8 cellular contexts compared by ENCODE assay signal in genomic region chr2:149017116-149017985, GRCh38. TPM values are rescaled to one million over a fixed set of nuclear protein-coding genes. Genes with fewer than 3 reads are reported as not detected.
DNase-seq lines count a peak whose midpoint lies in the region; ATAC-seq, FAIRE-seq and TF ChIP-seq lines count a peak whose summit lies in the region.

No MANE protein-coding gene starts in this region.

- 41% methylated on average over 14 of the region's 14 CpGs for WGBS in A549 (ENCODE audit: missing lambda C conversion rate)
- WGBS in upper lobe of left lung, 2 donors, result 48 to 49% methylated on average over 14 of the region's 14 CpGs

- TF ChIP-seq POLR2A in A549 (IDR thresholded peaks at IDR 0.05; ENCODE audit: low read length) (no peak), NB4 (IDR thresholded peaks at IDR 0.05; ENCODE audit: extremely low read depth, insufficient read length) (no peak), upper lobe of left lung (IDR thresholded peaks at IDR 0.05) (no peak)

- H3K4me1 ChIP-seq in A549, result no peaks in the 10 kb centered on the region
- peaks cover 6 to 26% (median 19%) of the 10 kb centered on the region in 4 donors for H3K4me1 ChIP-seq in upper lobe of left lung

- H3K27ac Mint-ChIP-seq in activated naive CD4-positive, alpha-beta T cell treated with anti-CD3 and anti-CD28 coated beads for 36 hours, result no peak overlapping the region

- intact Hi-C loops in activated naive CD4-positive, alpha-beta T cell treated with anti-CD3 and anti-CD28 coated beads for 36 hours (cut with micrococcal nuclease), result loop anchor here (1.0 to 5.0 kb wide), 2 partner anchors 295 to 544 kb away; no protein-coding TSS in a partner anchor

- CTCF ChIA-PET in A549 (lab: Yijun Ruan, JAX), result interaction anchor here (0.6 to 6.1 kb wide), 36 partner anchors 8 to 555 kb away, joined by 3 to 88 read pairs (median 4); partner anchors contain the start of gene LYPD6B
- CTCF ChIA-PET in activated naive CD4-positive, alpha-beta T cell treated with anti-CD3 and anti-CD28 coated beads for 36 hours (lab: Charles Lee), result interaction anchor here (0.6 to 3.8 kb wide), 29 partner anchors 9 to 546 kb away, joined by 3 to 36 read pairs (median 3); partner anchors contain the start of gene LYPD6B

- H3K36me3 ChIP-seq in upper lobe of left lung, result no peaks in the 10 kb centered on the region

- H3K4me1 Mint-ChIP-seq in activated naive CD4-positive, alpha-beta T cell treated with anti-CD3 and anti-CD28 coated beads for 36 hours (ENCODE audit: low read depth), result peaks cover 2% of the 10 kb centered on the region

- H3K9me3 ChIP-seq in A549 (no peaks in the 10 kb centered on the region), upper lobe of left lung (no peaks in the 10 kb centered on the region)

- H3K27ac ChIP-seq in A549, result no peak overlapping the region
- H3K27ac ChIP-seq in upper lobe of left lung, result no peak overlapping the region

- POLR2A ChIA-PET in A549 (lab: Yijun Ruan, JAX), result no interaction called here

- peaks cover 1% of the 10 kb centered on the region for H3K27me3 Mint-ChIP-seq in activated naive CD4-positive, alpha-beta T cell treated with anti-CD3 and anti-CD28 coated beads for 36 hours (ENCODE audit: low read depth)

- no peaks in the 10 kb centered on the region for H3K9me3 Mint-ChIP-seq in activated naive CD4-positive, alpha-beta T cell treated with anti-CD3 and anti-CD28 coated beads for 36 hours

- no peaks in the 10 kb centered on the region for H3K27me3 ChIP-seq in upper lobe of left lung

- peak; percentile 74 to 77 for TF ChIP-seq RAD21 in A549 (conservative IDR thresholded peaks at IDR 0.05 in 1 of 2, IDR thresholded peaks at IDR 0.05 in 1 of 2)

- no peak overlapping the region for H3K4me3 Mint-ChIP-seq in activated naive CD4-positive, alpha-beta T cell treated with anti-CD3 and anti-CD28 coated beads for 36 hours

- peak; percentile 49 to 68 for DNase-seq in A549 (ENCODE audit: low read depth in 1 of 2, low spot score in 1 of 2)
- DNase-seq in NB4 (ENCODE audit: low read depth), result peak; percentile 85
- DNase-seq in activated naive CD4-positive, alpha-beta T cell treated with anti-CD3 and anti-CD28 coated beads for 36 hours, result peak; percentile 88
- peak; percentile 64 for DNase-seq in glomerular endothelial cell (ENCODE audit: extremely low read depth, low read depth, low spot score)
- DNase-seq in pons (ENCODE audit: low spot score), result peak; percentile 79
- peak in 1 of 2 donors; percentile 76 for DNase-seq in upper lobe of left lung

- FAIRE-seq in A549 (lab: Jason Lieb, UNC), result no peak

- H3K36me3 Mint-ChIP-seq in activated naive CD4-positive, alpha-beta T cell treated with anti-CD3 and anti-CD28 coated beads for 36 hours (ENCODE audit: low read depth), result no peaks in the 10 kb centered on the region

- H3K4me2 ChIP-seq in A549, result no peak overlapping the region

- TF ChIP-seq CTCF in A549 (IDR thresholded peaks at IDR 0.05), result peak; percentile 89
- TF ChIP-seq CTCF in NB4 (IDR thresholded peaks at IDR 0.05; ENCODE audit: low read depth, low read length), result peak; percentile 91
- TF ChIP-seq CTCF in upper lobe of left lung (IDR thresholded peaks at IDR 0.05), result peak; percentile 59 to 86 (median 78)

- ATAC-seq in A549, result peak; percentile 84 to 94; a peak in 5 of 6 replicates
- ATAC-seq in GM18868 (IDR thresholded peaks at IDR 0.05; ENCODE audit: unreplicated experiment), result peak; percentile 9
- ATAC-seq in SK-N-SH treated with all-trans-retinoic acid at 6 μM for 48 hours, result peak; percentile 88
- ATAC-seq in upper lobe of left lung (ENCODE audit: low FRiP score in 2 of 2), result peak; percentile 69 to 78

- TF ChIP-seq EP300 in A549 (IDR thresholded peaks at IDR 0.05) (no peak), upper lobe of left lung (IDR thresholded peaks at IDR 0.05) (no peak)

- H3K4me3 ChIP-seq in A549, result no peak overlapping the region
- no peak overlapping the region for H3K4me3 ChIP-seq in NB4 (ENCODE audit: low read depth, low read length)
- no peak overlapping the region for H3K4me3 ChIP-seq in upper lobe of left lung

TF ChIP-seq in A549, 52 proteins besides CTCF, POLR2A, EP300 and RAD21:
- no peak for TF ChIP-seq CBX2 (IDR thresholded peaks at IDR 0.05; ENCODE audit: borderline replicate concordance, low read depth)
- peak; percentile 87 for TF ChIP-seq SMC3 (IDR thresholded peaks at IDR 0.05)

TF ChIP-seq in SK-N-SH treated with all-trans-retinoic acid at 6 μM for 48 hours, 23 proteins besides CTCF, POLR2A, EP300 and RAD21:
- TF ChIP-seq ZNF565 (CRISPR knock-in tag; conservative IDR thresholded peaks at IDR 0.05; ENCODE audit: low read depth) (no peak), ISL1 (CRISPR knock-in tag; IDR thresholded peaks at IDR 0.05) (peak; percentile 9; the same call in 1 of the 2 replicates)
TF ChIP-seq in SK-N-SH treated with all-trans-retinoic acid at 6 μM for 48 hours: peak in this region for 1.

RNA-seq across cellular contexts. Expression of gene LYPD6B, which starts 21.1 kb away (rescaled TPM):
- polyA plus RNA-seq in A549 (2011; rRNA removed) (not detected in 2 replicates), A549 (2017; fragmentation: RNase III; extraction: RNeasy Plus Mini Kit Qiagen cat#74134 plus additional on column Dnase treatment) (not detected in 3 replicates)
- polyA plus RNA-seq in A549 (2012; cell fraction: cytosol; rRNA removed), result 0.04 TPM in 1 of 2 replicates, not detected in the other
- polyA plus RNA-seq in A549 (2012; cell fraction: nucleus; rRNA removed), result not detected in 2 replicates
- polyA minus RNA-seq in A549 (2011; rRNA and poly(A)+ RNA removed), result not detected in 2 replicates
- not detected for total RNA-seq in activated naive CD4-positive, alpha-beta T cell treated with anti-CD3 and anti-CD28 coated beads for 36 hours
- total RNA-seq in glomerular endothelial cell (0.53 and 1.3 TPM in 2 replicates), upper lobe of left lung (1 to 10 TPM in 2 of 6 donors, under 1 TPM in 2, not detected in 2; 0.43 to 6.7 (median 1.1) TPM)

Comparison
In these comparisons a context has a peak if more than half of its experiments do, and no peak if none do; other contexts are left out.
1. ATAC-seq: peak in every context shown above with its lines; median percentile 89 in A549; 88 in SK-N-SH treated with all-trans-retinoic acid at 6 μM for 48 hours; 74 in upper lobe of left lung; 9 in GM18868.